Comparison of ENCODE assay signal across 22 cellular contexts in the genomic region with DNA sequence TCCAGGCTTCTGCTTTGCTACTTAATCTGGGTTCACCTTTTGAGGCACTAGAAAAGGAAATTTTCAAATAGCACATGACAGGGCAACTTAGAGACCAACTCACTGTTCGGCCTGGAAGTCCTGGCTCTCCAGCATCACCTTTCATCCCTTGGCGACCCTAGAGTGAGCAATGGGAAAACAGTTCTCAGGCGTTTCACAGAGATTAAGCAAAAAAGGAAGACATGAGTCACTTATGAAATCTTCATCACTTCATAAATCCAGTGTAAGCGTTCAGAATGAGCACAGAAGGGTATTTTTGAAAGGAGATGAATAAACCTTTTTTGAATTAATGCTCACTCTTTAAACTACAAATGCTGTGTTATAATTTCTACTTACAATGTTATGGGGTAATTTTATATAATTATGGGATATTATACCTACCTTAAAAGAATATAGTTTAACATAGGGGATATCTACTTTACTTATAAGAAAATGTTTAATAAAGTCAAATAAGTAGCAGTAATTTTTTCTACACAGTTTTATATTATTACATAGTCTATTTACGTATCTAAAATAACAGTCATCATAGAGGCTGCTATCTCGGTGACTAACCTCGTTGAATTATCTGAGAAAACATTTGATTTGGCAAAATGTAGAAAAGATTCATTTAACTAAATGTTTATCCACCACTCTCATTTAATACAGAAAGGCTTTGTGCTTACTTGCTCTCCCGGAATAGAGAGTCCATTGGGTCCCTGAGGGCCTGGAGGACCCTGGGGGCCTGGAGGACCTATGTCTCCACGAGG.
DNase-seq lines count a peak whose midpoint lies in the region; FAIRE-seq and TF ChIP-seq lines count a peak whose summit lies in the region.
"Had no signal": no experiment of that assay in that cellular context is flagged by ENCODE, and none has a peak within 500 bp of the region (broad histone marks: within the 10 kb centered on the region; RNA-seq: fewer than 3 reads in every experiment).

No MANE protein-coding gene starts in this region.

- intact Hi-C loops in esophagus muscularis mucosa (cut with DNase I), result no loop called here

- no peak overlapping the region for H3K4me3 ChIP-seq in esophagus muscularis mucosa
- H3K4me3 ChIP-seq: body of pancreas, lung, transverse colon had no signal

- H3K4me1 Mint-ChIP-seq in osteocyte (ENCODE audit: unreplicated experiment) (peaks cover 81% of the 10 kb centered on the region), nephron progenitor cell (peaks cover 5% of the 10 kb centered on the region)
- H3K4me1 Mint-ChIP-seq: activated B cell treated with CpG ODN at 0.5 μM for 24 hours; activated CD8-positive, alpha-beta memory T cell treated with anti-CD3 and anti-CD28 coated beads, Interleukin-2, amount 10 ng/mL, durations not matched to agents 7 days and 5 days; IgD-negative memory B cell; natural killer cell had no signal

- no peaks in the 10 kb centered on the region for H3K27me3 Mint-ChIP-seq in osteocyte (ENCODE audit: unreplicated experiment)
- peaks cover 3% of the 10 kb centered on the region for H3K27me3 Mint-ChIP-seq in nephron progenitor cell (ENCODE audit: low read depth, poor library complexity)
- H3K27me3 Mint-ChIP-seq: activated B cell treated with CpG ODN at 0.5 μM for 24 hours; activated CD8-positive, alpha-beta memory T cell treated with anti-CD3 and anti-CD28 coated beads, Interleukin-2, amount 10 ng/mL, durations not matched to agents 7 days and 5 days; IgD-negative memory B cell had no signal

- TF ChIP-seq EP300 in esophagus muscularis mucosa (IDR thresholded peaks at IDR 0.05), result no peak

- TF ChIP-seq CTCF in esophagus muscularis mucosa (IDR thresholded peaks at IDR 0.05) (no peak), osteocyte (IDR thresholded peaks at IDR 0.05) (no peak), nephron progenitor cell (IDR thresholded peaks at IDR 0.05) (no peak)

- FAIRE-seq in frontal cortex (lab: Jason Lieb, UNC), result no peak

- H3K4me3 Mint-ChIP-seq in osteocyte (ENCODE audit: unreplicated experiment) (no peak overlapping the region), nephron progenitor cell (no peak overlapping the region)
- H3K4me3 Mint-ChIP-seq: activated B cell treated with CpG ODN at 0.5 μM for 24 hours; activated CD8-positive, alpha-beta memory T cell treated with anti-CD3 and anti-CD28 coated beads, Interleukin-2, amount 10 ng/mL, durations not matched to agents 7 days and 5 days; IgD-negative memory B cell; natural killer cell had no signal

- DNase-seq in AG08395 (ENCODE audit: low spot score) (peak; percentile 19), LHCN-M2 (ENCODE audit: low read depth) (peak; percentile 76), esophagus muscularis mucosa (ENCODE audit: extremely low spot score) (no peak), osteocyte (ENCODE audit: extremely low spot score, unreplicated experiment) (no peak), nephron progenitor cell (no peak), frontal cortex (ENCODE audit: low spot score in 2 of 2) (no peak), anterior cingulate cortex (lab: John Stamatoyannopoulos, UW) (no peak)
- DNase-seq in stimulated activated CD4-positive, alpha-beta T cell treated with anti-CD3 and anti-CD28 coated beads, Interleukin-2, amount 100 ng/mL, for 48 hours, result no peak
- DNase-seq: ACHN; activated B cell treated with CpG ODN at 0.5 μM for 24 hours; activated CD8-positive, alpha-beta memory T cell treated with anti-CD3 and anti-CD28 coated beads, Interleukin-2, amount 10 ng/mL, durations not matched to agents 7 days and 5 days; activated gamma-delta T cell treated with Interleukin-2 at 50 U/mL for 16 hours; body of pancreas; Caco-2; effector CD8-positive, alpha-beta T cell; GDM1; natural killer cell; NCI-H1092 treated with DMSO at 0.1 percent for 48 hours; stimulated activated CD8-positive, alpha-beta memory T cell treated with anti-CD3 and anti-CD28 coated beads, Interleukin-4, amount 100 ng/mL, for 48 hours; transverse colon had no signal

- peak overlapping the region; percentile 61 to 83 (median 76) for H3K27ac ChIP-seq in esophagus muscularis mucosa (replicated peaks in 1 of 4)
- H3K27ac ChIP-seq: body of pancreas, transverse colon had no signal

- WGBS in esophagus muscularis mucosa, result 59% methylated on average over 9 of the region's 9 CpGs

- H3K27me3 ChIP-seq in esophagus muscularis mucosa, result no peaks in the 10 kb centered on the region
- H3K27me3 ChIP-seq: body of pancreas, transverse colon had no signal

- no peaks in the 10 kb centered on the region for H3K9me3 Mint-ChIP-seq in osteocyte (ENCODE audit: unreplicated experiment)
- H3K9me3 Mint-ChIP-seq in nephron progenitor cell, result no peaks in the 10 kb centered on the region
- H3K9me3 Mint-ChIP-seq: activated B cell treated with CpG ODN at 0.5 μM for 24 hours, IgD-negative memory B cell had no signal

- peak overlapping the region; percentile 80 for H3K27ac Mint-ChIP-seq in osteocyte (ENCODE audit: unreplicated experiment)
- H3K27ac Mint-ChIP-seq in nephron progenitor cell, result no peak overlapping the region
- H3K27ac Mint-ChIP-seq: activated B cell treated with CpG ODN at 0.5 μM for 24 hours; activated CD8-positive, alpha-beta memory T cell treated with anti-CD3 and anti-CD28 coated beads, Interleukin-2, amount 10 ng/mL, durations not matched to agents 7 days and 5 days; IgD-negative memory B cell; natural killer cell had no signal

- peaks cover 0 to 49% (median 6%) of the 10 kb centered on the region in 4 donors for H3K36me3 ChIP-seq in esophagus muscularis mucosa

- H3K9me3 ChIP-seq in esophagus muscularis mucosa, result no peaks in the 10 kb centered on the region
- H3K9me3 ChIP-seq: body of pancreas, Caco-2, transverse colon had no signal

- no peak for TF ChIP-seq POLR2A in esophagus muscularis mucosa (IDR thresholded peaks at IDR 0.05; ENCODE audit: low read depth)

- H3K36me3 Mint-ChIP-seq in osteocyte (ENCODE audit: unreplicated experiment), result peaks cover 78% of the 10 kb centered on the region
- no peaks in the 10 kb centered on the region for H3K36me3 Mint-ChIP-seq in nephron progenitor cell (ENCODE audit: low read depth)
- H3K36me3 Mint-ChIP-seq: activated CD8-positive, alpha-beta memory T cell treated with anti-CD3 and anti-CD28 coated beads, Interleukin-2, amount 10 ng/mL, durations not matched to agents 7 days and 5 days; IgD-negative memory B cell; natural killer cell had no signal

- H3K4me1 ChIP-seq in esophagus muscularis mucosa, result peaks cover 4 to 61% (median 57%) of the 10 kb centered on the region in 4 donors
- H3K4me1 ChIP-seq: body of pancreas had no signal

Comparison
In these comparisons a context has a peak if more than half of its experiments do, and no peak if none do; other contexts are left out.
1. DNase-seq: peak in AG08395 (single experiment) and LHCN-M2 (single experiment); none in esophagus muscularis mucosa (single experiment), osteocyte (single experiment), nephron progenitor cell (single experiment), frontal cortex (0 of 2), anterior cingulate cortex (0 of 58) and stimulated activated CD4-positive, alpha-beta T cell treated with anti-CD3 and anti-CD28 coated beads, Interleukin-2, amount 100 ng/mL, for 48 hours (0 of 2).